11 cellular contexts compared by ENCODE assay signal in the genomic region with DNA sequence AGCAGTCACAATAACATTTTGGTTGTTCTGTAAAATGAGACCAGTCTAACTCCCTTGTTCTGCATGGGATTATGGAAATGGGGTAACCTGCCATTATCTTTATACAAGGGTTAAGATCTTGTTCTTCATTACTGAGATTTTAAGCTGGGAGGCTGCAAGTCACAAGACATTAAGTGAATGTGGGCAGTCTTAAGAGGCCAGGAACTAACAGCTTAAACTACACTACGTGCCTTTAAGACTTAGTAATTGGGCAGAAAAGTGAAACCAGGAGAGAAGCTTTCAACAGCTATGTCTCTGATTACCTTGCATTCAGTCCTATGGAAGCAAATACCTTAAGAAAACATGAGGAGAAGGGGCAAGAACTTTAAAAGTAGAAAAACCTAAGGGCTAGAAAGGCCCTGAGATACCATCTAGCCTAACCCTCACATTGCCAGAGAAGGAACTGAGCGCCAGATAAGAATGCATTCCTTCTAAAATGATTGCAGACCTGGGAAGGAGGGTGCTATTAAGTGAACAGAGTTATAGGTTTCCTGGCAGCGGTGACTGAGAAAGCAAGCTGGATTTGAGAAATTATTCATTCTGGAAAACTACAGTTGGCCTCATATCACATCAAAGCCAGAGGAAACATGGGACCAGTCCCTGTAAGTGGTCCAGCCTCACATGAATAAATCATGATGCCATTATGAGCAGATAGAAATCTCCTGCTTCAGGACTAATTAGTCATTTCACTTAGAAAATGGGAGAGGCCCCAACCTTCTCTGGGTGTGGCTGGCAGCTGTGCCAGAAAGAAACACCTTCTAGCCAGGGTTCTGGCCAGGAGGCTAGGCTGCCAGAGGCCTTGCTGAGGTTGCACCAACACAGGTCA. TPM values are rescaled to one million over a fixed set of nuclear protein-coding genes. Genes with fewer than 3 reads are reported as not detected.
DNase-seq lines count a peak whose midpoint lies in the region; ATAC-seq, FAIRE-seq and TF ChIP-seq lines count a peak whose summit lies in the region.
"Had no signal": no experiment of that assay in that cellular context is flagged by ENCODE, and none has a peak within 500 bp of the region (broad histone marks: within the 10 kb centered on the region; RNA-seq: fewer than 3 reads in every experiment).

No MANE protein-coding gene starts in this region.

- no peaks in the 10 kb centered on the region for H3K36me3 ChIP-seq in duodenal mucosa (ENCODE audit: control insufficient read depth in 1 of 2, insufficient read depth in 2 of 2, low read length in 2 of 2)
- H3K36me3 ChIP-seq in pancreas, result no peaks in the 10 kb centered on the region
- no peaks in the 10 kb centered on the region for H3K36me3 ChIP-seq in kidney (ENCODE audit: control insufficient read depth in 1 of 2, insufficient read depth in 2 of 2, low read length in 2 of 2)

- H3K27me3 ChIP-seq in duodenal mucosa (ENCODE audit: control insufficient read depth in 1 of 2, insufficient read depth in 2 of 2, low read length in 2 of 2), result no peaks in the 10 kb centered on the region
- no peaks in the 10 kb centered on the region for H3K27me3 ChIP-seq in pancreas

- H3K4me1 ChIP-seq in duodenal mucosa (ENCODE audit: control insufficient read depth in 1 of 2, insufficient read depth in 2 of 2, low read length in 2 of 2), result peaks cover 70 to 87% of the 10 kb centered on the region in 2 donors
- H3K4me1 ChIP-seq in pancreas, result peaks cover 11 to 30% (median 22%) of the 10 kb centered on the region in 3 donors
- peaks cover 0 to 5% of the 10 kb centered on the region in 2 donors for H3K4me1 ChIP-seq in kidney (ENCODE audit: control insufficient read depth in 1 of 2, insufficient read depth in 1 of 2, low read depth in 1 of 2, low read length in 2 of 2)

- 0 out of 2 replicates have a peak, but pooled peaks cover 4% of the 10 kb centered on the region for H3K36me3 Mint-ChIP-seq in HFFc6 (ENCODE audit: low read depth)

- peak overlapping the region in 1 of 2 donors; percentile 3 for H3K4me3 ChIP-seq in duodenal mucosa (ENCODE audit: low read depth in 1 of 2, low read length in 2 of 2)
- H3K4me3 ChIP-seq in pancreas, result no peak overlapping the region
- H3K4me3 ChIP-seq in kidney (ENCODE audit: low read length in 2 of 2), result no peak overlapping the region

- intact Hi-C loops in pancreas (cut with DNase I), result no loop called here
- intact Hi-C loops in kidney (cut with DNase I), result no loop called here

- H3K4me1 Mint-ChIP-seq in HFFc6 (ENCODE audit: low read depth), result peaks cover 71% of the 10 kb centered on the region

- no peak for TF ChIP-seq CTCF in HFFc6 (IDR thresholded peaks at IDR 0.05)
- no peak for TF ChIP-seq CTCF in pancreas (IDR thresholded peaks at IDR 0.05)
- no peak for TF ChIP-seq CTCF in kidney (IDR thresholded peaks at IDR 0.05; ENCODE audit: borderline replicate concordance, extremely low read depth, insufficient read depth)

- peak overlapping the region; percentile 58 for H3K27ac Mint-ChIP-seq in HFFc6
- H3K27ac Mint-ChIP-seq: activated T-cell treated with anti-CD3 and anti-CD28 coated beads, Interleukin-2, amount 50 U/mL, for 24 hours; endodermal cell had no signal

- ATAC-seq in pancreas, result peak in 3 of 4 donors; percentile 2 to 23 (median 9)

- 85 to 86% methylated on average over 3 of the region's 3 CpGs for WGBS in pancreas, 2 donors

- peak overlapping the region; percentile 3 to 22 for H3K9ac ChIP-seq in duodenal mucosa (ENCODE audit: low read depth in 1 of 2, low read length in 2 of 2)
- no peak overlapping the region for H3K9ac ChIP-seq in kidney (ENCODE audit: low read length in 2 of 2)

- no peaks in the 10 kb centered on the region for H3K9me3 Mint-ChIP-seq in HFFc6
- H3K9me3 Mint-ChIP-seq: activated T-cell treated with anti-CD3 and anti-CD28 coated beads, Interleukin-2, amount 50 U/mL, for 24 hours; endodermal cell had no signal

- H3K9me3 ChIP-seq in duodenal mucosa (ENCODE audit: control insufficient read depth in 1 of 2, low read length in 2 of 2) (no peaks in the 10 kb centered on the region), pancreas (no peaks in the 10 kb centered on the region), kidney (ENCODE audit: control insufficient read depth in 1 of 2, low read length in 2 of 2) (no peaks in the 10 kb centered on the region)

- H3K27me3 Mint-ChIP-seq in HFFc6 (ENCODE audit: insufficient read depth), result no peaks in the 10 kb centered on the region
- H3K27me3 Mint-ChIP-seq: activated T-cell treated with anti-CD3 and anti-CD28 coated beads, Interleukin-2, amount 50 U/mL, for 24 hours had no signal

- no peak for FAIRE-seq in pancreas (lab: Jason Lieb, UNC)
- FAIRE-seq in kidney (lab: Jason Lieb, UNC), result no peak

- H3K27ac ChIP-seq in duodenal mucosa (ENCODE audit: low read depth, low read length) (peak overlapping the region; percentile 40), pancreas (peak overlapping the region in 1 of 4 donors; percentile 70), kidney (ENCODE audit: low read depth in 2 of 2, low read length in 2 of 2) (no peak overlapping the region)

- H3K4me3 Mint-ChIP-seq in HFFc6, result no peak overlapping the region; the same call in 1 of the 2 replicates
- H3K4me3 Mint-ChIP-seq: activated T-cell treated with anti-CD3 and anti-CD28 coated beads, Interleukin-2, amount 50 U/mL, for 24 hours; endodermal cell had no signal

- peak; percentile 76 for DNase-seq in COR-L47 (lab: John Stamatoyannopoulos, UW)
- peak; percentile 20 for DNase-seq in HFFc6
- no peak for DNase-seq in pancreas
- no peak for DNase-seq in kidney
- no peak for DNase-seq in NAMALWA (ENCODE audit: low spot score)
- DNase-seq in 8988T, result no peak
- DNase-seq: activated T-cell treated with anti-CD3 and anti-CD28 coated beads, Interleukin-2, amount 50 U/mL, for 24 hours; endodermal cell; NCI-H1092 treated with DMSO at 0.1 percent for 48 hours; SHP77 had no signal

RNA-seq across cellular contexts. Expression of a gene that starts 32.9 kb away (rescaled TPM):
- total RNA-seq in HFFc6 (2021; fragmentation: NEBNext Ultra II Directional; extraction: Animal tissue kit (Norgen Biotek cat#: 25700)), result 1 to 10 TPM; 2.1 to 5.7 (median 5.1) TPM
- total RNA-seq in pancreas (1 to 10 TPM; 2.1 to 8.0 (median 5.0) TPM), kidney (3.0 TPM)
- polyA plus RNA-seq in pancreas (1 to 10 TPM; 4.9 to 6.0 TPM), kidney (ENCODE audit: insufficient read depth, low read depth, low replicate concordance) (3.8 TPM)

Comparison
In these comparisons a context has a peak if more than half of its experiments do, and no peak if none do; other contexts are left out.
1. DNase-seq: peak in COR-L47 (single experiment) and HFFc6 (single experiment); none in pancreas (0 of 6), kidney (single experiment), NAMALWA (single experiment) and 8988T (single experiment).
2. H3K9ac ChIP-seq: peak in duodenal mucosa (2 of 2); none in kidney (0 of 2).